ENCODE assay signal across 1 cellular context in genomic region chr6:36980876-36981619, GRCh38.
TF ChIP-seq lines count a peak whose summit lies in the region.

No MANE protein-coding gene starts in this region.

TF ChIP-seq in GM12878, 131 proteins besides CTCF, POLR2A, EP300 and RAD21:
- TF ChIP-seq ZBTB40 (IDR thresholded peaks at IDR 0.05; ENCODE audit: borderline replicate concordance): no peak
- TF ChIP-seq RELB (IDR thresholded peaks at IDR 0.05; ENCODE audit: low read depth): no peak
- no peak for TF ChIP-seq BHLHE40 (IDR thresholded peaks at IDR 0.05; ENCODE audit: borderline replicate concordance in 1 of 2, low read depth in 2 of 2, low read length in 1 of 2)
- no peak for TF ChIP-seq NFYA (IDR thresholded peaks at IDR 0.05; ENCODE audit: borderline replicate concordance, low read depth, low read length)
- no peak for TF ChIP-seq TAF1 (IDR thresholded peaks at IDR 0.05; ENCODE audit: borderline replicate concordance, low read depth, low read length)
- TF ChIP-seq SUPT20H (IDR thresholded peaks at IDR 0.05; ENCODE audit: borderline replicate concordance, control insufficient read depth, low read depth, low read length): no peak
- no peak for TF ChIP-seq DPF2 (IDR thresholded peaks at IDR 0.05)
- no peak for TF ChIP-seq ZNF217 (IDR thresholded peaks at IDR 0.05)
- no peak for TF ChIP-seq PAX5 (IDR thresholded peaks at IDR 0.05; ENCODE audit: borderline replicate concordance, low read depth, low read length)
- no peak for TF ChIP-seq SREBF2 (IDR thresholded peaks at IDR 0.05; ENCODE audit: low read length)
- TF ChIP-seq MYB (IDR thresholded peaks at IDR 0.05; ENCODE audit: borderline replicate concordance, low read depth, low read length): no peak
- TF ChIP-seq KDM1A (IDR thresholded peaks at IDR 0.05; ENCODE audit: borderline replicate concordance): no peak
- no peak for TF ChIP-seq BCL11A (IDR thresholded peaks at IDR 0.05; ENCODE audit: low read depth, low read length)
- TF ChIP-seq USF1 (IDR thresholded peaks at IDR 0.05; ENCODE audit: borderline replicate concordance, extremely low read length, insufficient read depth, low read depth, low read length): no peak
- TF ChIP-seq CEBPZ (IDR thresholded peaks at IDR 0.05; ENCODE audit: low read depth, low read length): no peak
- TF ChIP-seq SKIL (IDR thresholded peaks at IDR 0.05; ENCODE audit: low read depth, poor library complexity, severe bottlenecking): no peak
TF ChIP-seq in GM12878: peak in this region for 0.
